ENCODE assay signal across 18 cellular contexts in the genomic region with DNA sequence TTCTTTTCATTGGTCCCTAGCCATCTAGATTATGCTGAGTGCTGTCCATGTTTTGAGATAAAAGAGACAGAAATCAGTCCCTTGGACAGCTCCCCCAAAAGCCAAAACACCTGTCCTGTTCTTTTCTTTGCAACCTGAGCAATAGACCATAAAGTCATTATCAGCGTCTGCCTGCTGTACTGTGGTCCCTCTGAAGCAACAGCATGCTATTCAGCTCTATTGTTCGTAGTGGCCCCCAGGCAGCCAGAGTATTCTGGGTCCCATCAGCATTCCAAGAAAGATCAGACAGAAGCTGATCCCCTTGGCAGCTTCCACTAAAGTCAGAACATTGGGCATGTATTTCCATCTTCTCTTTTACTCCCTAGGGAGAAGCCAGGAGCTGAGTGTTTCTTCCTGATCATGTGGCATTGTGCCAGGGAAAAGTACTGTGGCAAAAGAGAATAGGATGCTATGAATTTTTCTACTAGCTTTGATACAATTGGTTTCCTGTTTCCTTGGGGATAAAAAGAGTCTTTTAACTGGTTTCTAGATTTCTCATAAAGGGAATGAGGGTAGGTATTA. TPM values are rescaled to one million over a fixed set of nuclear protein-coding genes. Genes with fewer than 3 reads are reported as not detected.
DNase-seq lines count a peak whose midpoint lies in the region; ATAC-seq and TF ChIP-seq lines count a peak whose summit lies in the region.
"Had no signal": no experiment of that assay in that cellular context is flagged by ENCODE, and none has a peak within 500 bp of the region (broad histone marks: within the 10 kb centered on the region; RNA-seq: fewer than 3 reads in every experiment).

No MANE protein-coding gene starts in this region.

- no peak overlapping the region for H3K27ac ChIP-seq in neural progenitor cell
- H3K27ac ChIP-seq in naive thymus-derived CD4-positive, alpha-beta T cell (ENCODE audit: low read depth, low read length): no peak overlapping the region
- H3K27ac ChIP-seq: C4-2B, SK-N-MC had no signal

- no peak for ATAC-seq in GM19452 (IDR thresholded peaks at IDR 0.05; ENCODE audit: unreplicated experiment)
- no peak for ATAC-seq in naive thymus-derived CD4-positive, alpha-beta T cell
- ATAC-seq: GM23338 had no signal

- H3K4me1 Mint-ChIP-seq in neural progenitor cell: peaks cover 4% of the 10 kb centered on the region
- no peaks in the 10 kb centered on the region for H3K4me1 Mint-ChIP-seq in naive thymus-derived CD4-positive, alpha-beta T cell
- H3K4me1 Mint-ChIP-seq: GM23338, IgD-negative memory B cell had no signal

- no peaks in the 10 kb centered on the region for H3K9me3 ChIP-seq in neural progenitor cell (ENCODE audit: low read depth)
- H3K9me3 ChIP-seq in naive thymus-derived CD4-positive, alpha-beta T cell (ENCODE audit: control insufficient read depth in 2 of 3, low read length in 3 of 3): no peaks in the 10 kb centered on the region

- H3K9me3 Mint-ChIP-seq in neural progenitor cell: peaks cover 17% of the 10 kb centered on the region
- H3K9me3 Mint-ChIP-seq in naive thymus-derived CD4-positive, alpha-beta T cell: peaks cover 3 to 23% (median 6%) of the 10 kb centered on the region in 11 donors
- H3K9me3 Mint-ChIP-seq: GM23338 had no signal

- no peak for TF ChIP-seq CTCF in neural progenitor cell (IDR thresholded peaks at IDR 0.05)

- no peaks in the 10 kb centered on the region for H4K20me1 ChIP-seq in neural progenitor cell (ENCODE audit: low read depth)

- no peak overlapping the region for H3K4me3 Mint-ChIP-seq in neural progenitor cell
- no peak overlapping the region for H3K4me3 Mint-ChIP-seq in naive thymus-derived CD4-positive, alpha-beta T cell
- H3K4me3 Mint-ChIP-seq: GM23338, IgD-negative memory B cell had no signal

- H3K9ac ChIP-seq in neural progenitor cell: no peak overlapping the region

- POLR2A ChIA-PET in naive thymus-derived CD4-positive, alpha-beta T cell (lab: Charles Lee): no interaction called here

- no peaks in the 10 kb centered on the region for H3K79me2 ChIP-seq in neural progenitor cell (ENCODE audit: low read depth)

- DNase-seq in NCI-H345 treated with DMSO at 0.1 percent for 48 hours (lab: John Stamatoyannopoulos, UW; ENCODE audit: unreplicated experiment): peak; percentile 10
- DNase-seq in NCI-H345 (lab: John Stamatoyannopoulos, UW): no peak
- peak; percentile 19 to 62 for DNase-seq in NCI-H446 (lab: John Stamatoyannopoulos, UW)
- peak; percentile 90 for DNase-seq in dermis blood vessel endothelial cell
- DNase-seq in neural progenitor cell (ENCODE audit: low spot score): peak; percentile 19
- DNase-seq in T1000 (lab: John Stamatoyannopoulos, UW): no peak
- no peak for DNase-seq in naive thymus-derived CD4-positive, alpha-beta T cell
- DNase-seq: DMS153, EL, NCI-H1436 treated with DMSO at 0.1 percent for 48 hours, NCI-H524 treated with DMSO at 0.1 percent for 48 hours had no signal

- CTCF ChIA-PET in naive thymus-derived CD4-positive, alpha-beta T cell (lab: Charles Lee): no interaction called here

- no peak overlapping the region for H3K27ac Mint-ChIP-seq in neural progenitor cell
- H3K27ac Mint-ChIP-seq in naive thymus-derived CD4-positive, alpha-beta T cell: no peak overlapping the region
- H3K27ac Mint-ChIP-seq: GM23338, IgD-negative memory B cell had no signal

- H3K4me3 ChIP-seq in neural progenitor cell: no peak overlapping the region
- no peak overlapping the region for H3K4me3 ChIP-seq in naive thymus-derived CD4-positive, alpha-beta T cell (ENCODE audit: low read length)
- H3K4me3 ChIP-seq: GM23338, SK-N-MC had no signal

- no peaks in the 10 kb centered on the region for H3K36me3 ChIP-seq in neural progenitor cell
- no peaks in the 10 kb centered on the region for H3K36me3 ChIP-seq in naive thymus-derived CD4-positive, alpha-beta T cell (ENCODE audit: control insufficient read depth in 2 of 3, insufficient read depth in 3 of 3, low read length in 3 of 3)

- no peaks in the 10 kb centered on the region for H3K27me3 Mint-ChIP-seq in neural progenitor cell (ENCODE audit: insufficient read depth, low read depth)
- no peaks in the 10 kb centered on the region for H3K27me3 Mint-ChIP-seq in naive thymus-derived CD4-positive, alpha-beta T cell

- peaks cover 3% of the 10 kb centered on the region for H3K36me3 Mint-ChIP-seq in neural progenitor cell
- no peaks in the 10 kb centered on the region for H3K36me3 Mint-ChIP-seq in naive thymus-derived CD4-positive, alpha-beta T cell

- H3K4me2 ChIP-seq in neural progenitor cell: no peak overlapping the region
- H3K4me2 ChIP-seq: GM23338 had no signal

- H3K4me1 ChIP-seq in neural progenitor cell: peaks cover 4% of the 10 kb centered on the region
- H3K4me1 ChIP-seq in naive thymus-derived CD4-positive, alpha-beta T cell (ENCODE audit: control insufficient read depth in 2 of 2, insufficient read depth in 2 of 2, low read length in 2 of 2): no peaks in the 10 kb centered on the region

- H3F3A ChIP-seq in neural progenitor cell (ENCODE audit: low read depth): no peaks in the 10 kb centered on the region

- intact Hi-C loops in naive thymus-derived CD4-positive, alpha-beta T cell (cut with micrococcal nuclease): no loop called here

- no peaks in the 10 kb centered on the region for H3K27me3 ChIP-seq in neural progenitor cell
- no peaks in the 10 kb centered on the region for H3K27me3 ChIP-seq in naive thymus-derived CD4-positive, alpha-beta T cell (ENCODE audit: control insufficient read depth in 2 of 2, insufficient read depth in 2 of 2, low read length in 2 of 2)

- no peak overlapping the region for H2AFZ ChIP-seq in neural progenitor cell (replicated peaks)
- H2AFZ ChIP-seq: GM23338 had no signal

RNA-seq across cellular contexts. Expression of gene ZSWIM2, which starts 33.6 kb away (rescaled TPM):
- total RNA-seq in dermis blood vessel endothelial cell (not detected in 2 replicates), neural progenitor cell (ENCODE audit: low replicate concordance) (0.39 TPM in 1 of 2 replicates, not detected in the other)
- not detected for total RNA-seq in naive thymus-derived CD4-positive, alpha-beta T cell
- not detected for polyA plus RNA-seq in naive thymus-derived CD4-positive, alpha-beta T cell
- total RNA-seq: A172, GM23338, HT1080 had no signal
- polyA plus RNA-seq: GM23338, IgD-negative memory B cell had no signal

Comparison
In these comparisons a context has a peak if more than half of its experiments do, and no peak if none do; other contexts are left out.
1. DNase-seq: peak in NCI-H345 treated with DMSO at 0.1 percent for 48 hours (single experiment), NCI-H446 (2 of 2), dermis blood vessel endothelial cell (single experiment) and neural progenitor cell (single experiment); none in NCI-H345 (single experiment), T1000 (single experiment) and naive thymus-derived CD4-positive, alpha-beta T cell (0 of 9).